15 cellular contexts compared by ENCODE assay signal in the genomic region with DNA sequence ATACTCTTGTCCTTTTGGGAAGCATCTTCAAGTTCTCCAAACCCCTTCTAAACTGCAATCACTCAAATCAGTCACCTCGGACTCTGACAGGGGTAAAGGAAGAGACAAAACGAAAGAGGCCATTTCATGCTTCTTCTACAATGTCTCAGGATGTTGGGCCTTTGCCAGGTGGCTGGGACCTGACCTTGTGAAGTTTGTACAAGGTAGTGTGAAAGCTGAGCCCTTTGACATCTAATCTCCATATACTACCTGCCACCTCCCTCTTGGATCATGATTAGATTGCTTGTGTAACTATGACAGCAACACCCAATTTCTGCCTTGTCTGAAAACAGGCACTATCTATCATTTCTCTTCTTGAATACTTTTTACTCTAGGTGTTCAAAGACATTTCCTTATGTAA. TPM values are rescaled to one million over a fixed set of nuclear protein-coding genes. Genes with fewer than 3 reads are reported as not detected.
DNase-seq lines count a peak whose midpoint lies in the region; ATAC-seq, FAIRE-seq and TF ChIP-seq lines count a peak whose summit lies in the region.
"Had no signal": no experiment of that assay in that cellular context is flagged by ENCODE, and none has a peak within 500 bp of the region (broad histone marks: within the 10 kb centered on the region; RNA-seq: fewer than 3 reads in every experiment).

No MANE protein-coding gene starts in this region.

- peak overlapping the region; percentile 98 for H3K18ac ChIP-seq in IMR-90 (ENCODE audit: low read depth, low read length)

- BruUV-seq in IMR-90 (replicated peaks; lab: Mats Ljungman, UMichigan): no TSS peak

- TF ChIP-seq CTCF in IMR-90 (conservative IDR thresholded peaks at IDR 0.05; ENCODE audit: low read depth, low read length): no peak
- no peak for TF ChIP-seq CTCF in gastroesophageal sphincter (IDR thresholded peaks at IDR 0.05)
- no peak for TF ChIP-seq CTCF in foreskin fibroblast (IDR thresholded peaks at IDR 0.05; ENCODE audit: low read depth, low read length)

- peak overlapping the region; percentile 99 for H4K5ac ChIP-seq in IMR-90 (ENCODE audit: low read depth, low read length)

- in situ Hi-C loops in IMR-90 (cut with MboI; ENCODE audit: low sequenced_read_pairs): no loop called here

- H3K23ac ChIP-seq in IMR-90 (ENCODE audit: low read depth, low read length): peak overlapping the region; percentile 86

- no peak for FAIRE-seq in small intestine (lab: Jason Lieb, UNC)
- FAIRE-seq: A549, GM12878, GM18507, H54 had no signal

- TF ChIP-seq POLR2A in IMR-90 (IDR thresholded peaks at IDR 0.05; ENCODE audit: low read depth, low read length) (no peak), gastroesophageal sphincter (IDR thresholded peaks at IDR 0.05) (no peak)

- H2AK5ac ChIP-seq in IMR-90 (ENCODE audit: low read depth, low read length): peak overlapping the region; percentile 80

- DNase-seq in IMR-90 (no peak), small intestine (peak; percentile 64), NCI-H146 (lab: John Stamatoyannopoulos, UW) (no peak), foreskin fibroblast (no peak)
- DNase-seq: Caco-2; CD8-positive, alpha-beta memory T cell; GM23248 had no signal

- H3K4me2 ChIP-seq in BLaER1 (no peak overlapping the region), IMR-90 (ENCODE audit: low read depth, low read length) (peak overlapping the region; percentile 58)
- H3K4me2 ChIP-seq: A549 had no signal

- peak overlapping the region; percentile 90 for H2BK15ac ChIP-seq in IMR-90 (ENCODE audit: low read depth, low read length)

- peak overlapping the region; percentile 95 for H4K91ac ChIP-seq in IMR-90 (ENCODE audit: insufficient read depth, low read depth, low read length)

- H3K9ac ChIP-seq in BLaER1 (0 out of 2 replicates have a peak overlapping the region, but pooled peaks have one; percentile 5), IMR-90 (ENCODE audit: low read depth, low read length) (no peak overlapping the region)
- H3K9ac ChIP-seq: GM23248 had no signal

- H3K27ac ChIP-seq in BLaER1 (no peak overlapping the region), IMR-90 (ENCODE audit: insufficient read depth, low read length) (peak overlapping the region; percentile 93), gastroesophageal sphincter (peak overlapping the region in 3 of 4 donors; percentile 0 to 8 (median 3)), small intestine (ENCODE audit: low read depth in 1 of 2, low read length in 1 of 2) (no peak overlapping the region)
- H3K27ac ChIP-seq: A549, GM23248 had no signal

- no peak for TF ChIP-seq EP300 in gastroesophageal sphincter (IDR thresholded peaks at IDR 0.05)

- ATAC-seq in IMR-90 (ENCODE audit: low read depth) (no peak), gastroesophageal sphincter (no peak), GM18517 (IDR thresholded peaks at IDR 0.05; ENCODE audit: unreplicated experiment) (no peak)
- ATAC-seq: A549, GM12878, HCT116 had no signal

- H4K8ac ChIP-seq in IMR-90 (ENCODE audit: low read depth in 2 of 2, low read length in 2 of 2): peak overlapping the region; percentile 49 to 76; a peak in 2 of 4 replicates

- H2BK20ac ChIP-seq in IMR-90 (ENCODE audit: low read depth, low read length): peak overlapping the region; percentile 89

- dilution Hi-C loops in IMR-90 (cut with HindIII; ENCODE audit: low sequenced_read_pairs, unreplicated experiment): no loop called here

- 0 out of 2 replicates have a peak overlapping the region, but pooled peaks have one; percentile 13 for H3K56ac ChIP-seq in IMR-90 (ENCODE audit: extremely low read depth, insufficient read depth, low read length)

- TF ChIP-seq RAD21 in IMR-90 (IDR thresholded peaks at IDR 0.05; ENCODE audit: low read length): no peak

- H3K4me1 ChIP-seq in BLaER1: 0 out of 2 replicates have a peak, but pooled peaks cover 4% of the 10 kb centered on the region
- H3K4me1 ChIP-seq in IMR-90 (ENCODE audit: control insufficient read depth, insufficient read depth, low read length): peaks cover 33% of the 10 kb centered on the region
- peaks cover 0 to 62% (median 7%) of the 10 kb centered on the region in 3 donors for H3K4me1 ChIP-seq in gastroesophageal sphincter
- peaks cover 2 to 6% of the 10 kb centered on the region in 2 donors for H3K4me1 ChIP-seq in small intestine (ENCODE audit: control insufficient read depth in 2 of 2, insufficient read depth in 1 of 2, low read depth in 1 of 2, low read length in 1 of 2)

- intact Hi-C loops in IMR-90 (cut with micrococcal nuclease): loop anchor here (2.0 kb wide), 1 partner anchor 13 kb away; no protein-coding TSS in a partner anchor

- H3K9me3 ChIP-seq in BLaER1: no peaks in the 10 kb centered on the region
- no peaks in the 10 kb centered on the region for H3K9me3 ChIP-seq in IMR-90 (ENCODE audit: control insufficient read depth, insufficient read depth, low read length)
- no peaks in the 10 kb centered on the region for H3K9me3 ChIP-seq in gastroesophageal sphincter
- H3K9me3 ChIP-seq in small intestine (ENCODE audit: control insufficient read depth, low read depth): no peaks in the 10 kb centered on the region
- H3K9me3 ChIP-seq: A549, Caco-2 had no signal

- H3K4ac ChIP-seq in IMR-90 (ENCODE audit: low read depth, low read length): peak overlapping the region; percentile 92

- H3K14ac ChIP-seq in IMR-90 (replicated peaks; ENCODE audit: low read depth, low read length): peak overlapping the region; percentile 66

- H3K9me1 ChIP-seq in IMR-90 (ENCODE audit: insufficient read depth, low read length): peaks cover 26% of the 10 kb centered on the region

- POLR2A ChIA-PET in IMR-90 (lab: Charles Lee; ENCODE audit: unreplicated experiment): interaction anchor here (0.6 kb wide), 2 partner anchors 35 to 71 kb away, joined by 3 to 5 read pairs; partner anchors contain the start of gene PDLIM1

- no peak overlapping the region for H2AK9ac ChIP-seq in IMR-90 (replicated peaks; ENCODE audit: low read depth, low read length, poor library complexity)

- CTCF ChIA-PET in IMR-90 (lab: Yijun Ruan, JAX): interaction anchor here (1.0 to 1.2 kb wide), 2 partner anchors 13 to 83 kb away, joined by 3 to 5 read pairs; no protein-coding TSS in a partner anchor

- H3K27me3 ChIP-seq in BLaER1: no peaks in the 10 kb centered on the region
- H3K27me3 ChIP-seq in IMR-90 (ENCODE audit: control insufficient read depth, insufficient read depth, low read length): no peaks in the 10 kb centered on the region
- no peaks in the 10 kb centered on the region for H3K27me3 ChIP-seq in gastroesophageal sphincter
- H3K27me3 ChIP-seq in small intestine (ENCODE audit: control insufficient read depth in 2 of 2, insufficient read depth in 2 of 2, low read length in 2 of 2): no peaks in the 10 kb centered on the region

- H3K79me1 ChIP-seq in IMR-90 (ENCODE audit: low read depth in 1 of 2, low read length in 2 of 2): no peaks in the 10 kb centered on the region; a peak in 1 of 4 replicates

- H3K4me3 ChIP-seq in BLaER1 (no peak overlapping the region), IMR-90 (ENCODE audit: insufficient read depth, low read depth, low read length) (no peak overlapping the region), gastroesophageal sphincter (no peak overlapping the region), small intestine (ENCODE audit: low read depth in 1 of 2, low read length in 2 of 2) (no peak overlapping the region), foreskin fibroblast (ENCODE audit: low read depth in 1 of 2, low read length in 2 of 2) (no peak overlapping the region)
- H3K4me3 ChIP-seq: A549, GM12878, GM23248 had no signal

- H4K20me1 ChIP-seq in BLaER1 (peaks cover 95% of the 10 kb centered on the region), IMR-90 (ENCODE audit: insufficient read depth, low read length) (no peaks in the 10 kb centered on the region)

- H2BK5ac ChIP-seq in IMR-90 (ENCODE audit: low read depth, low read length, poor library complexity, severe bottlenecking): peak overlapping the region; percentile 71

- peak overlapping the region; percentile 95 for H2BK120ac ChIP-seq in IMR-90 (ENCODE audit: low read depth, low read length)

- no CpG with 5 or more reads among the region's 2 CpGs for WGBS in IMR-90 (ENCODE audit: extremely low coverage in 2 of 2, insufficient read length in 1 of 2), 2 experiments
- 31% methylated on average over 2 of the region's 2 CpGs; no CpG with 5 or more reads in 1 of the 2 donors for WGBS in gastroesophageal sphincter (ENCODE audit: low coverage in 1 of 2), 2 donors
- WGBS in small intestine, 3 donors: 40 to 70% (median 47%) methylated on average over 2 of the region's 2 CpGs

- H2AFZ ChIP-seq in IMR-90 (replicated peaks; ENCODE audit: low read length, poor library complexity): no peak overlapping the region
- H2AFZ ChIP-seq: GM23248 had no signal

- H3K36me3 ChIP-seq in BLaER1 (peaks cover 100% of the 10 kb centered on the region), IMR-90 (ENCODE audit: control insufficient read depth, insufficient read depth, low read length) (no peaks in the 10 kb centered on the region), gastroesophageal sphincter (peaks cover 9 to 98% of the 10 kb centered on the region in 2 donors), small intestine (ENCODE audit: control insufficient read depth in 2 of 2, insufficient read depth in 2 of 2, low read length in 2 of 2) (no peaks in the 10 kb centered on the region)

TF ChIP-seq in IMR-90, 13 proteins besides CTCF, POLR2A, EP300 and RAD21:
- TF ChIP-seq FOS (IDR thresholded peaks at IDR 0.05; ENCODE audit: low read depth, low read length) (no peak), MAZ (IDR thresholded peaks at IDR 0.05; ENCODE audit: borderline replicate concordance, low read depth, low read length) (no peak), MAFK (IDR thresholded peaks at IDR 0.05; ENCODE audit: low read depth, low read length) (no peak), SMC3 (IDR thresholded peaks at IDR 0.05; ENCODE audit: low read depth, low read length) (no peak)

RNA-seq across cellular contexts. Expression of gene PDLIM1, which starts 35.1 kb away (rescaled TPM):
- total RNA-seq in IMR-90 (2012; rRNA removed): 27.5 and 30.1 TPM in 2 replicates
- 179 and 187 TPM in 2 replicates for polyA plus RNA-seq in IMR-90 (2012; rRNA removed)
- polyA plus RNA-seq in IMR-90 (2012; cell fraction: cytosol; rRNA removed): 120 and 255 TPM in 2 replicates
- polyA plus RNA-seq in IMR-90 (2012; cell fraction: nucleus; rRNA removed; ENCODE audit: low replicate concordance): 44.1 and 131 TPM in 2 replicates
- 10 to 100 TPM; 25.4 to 74.1 (median 68.5) TPM for total RNA-seq in gastroesophageal sphincter
- 100 to 1,000 TPM; 206 to 572 (median 368) TPM for polyA plus RNA-seq in small intestine

Comparison
In these comparisons a context has a peak if more than half of its experiments do, and no peak if none do; other contexts are left out.
1. H3K27ac ChIP-seq: peak in IMR-90 (single experiment) and gastroesophageal sphincter (3 of 4); none in BLaER1 (single experiment) and small intestine (0 of 2).